16 cellular contexts compared by ENCODE assay signal in the genomic region with DNA sequence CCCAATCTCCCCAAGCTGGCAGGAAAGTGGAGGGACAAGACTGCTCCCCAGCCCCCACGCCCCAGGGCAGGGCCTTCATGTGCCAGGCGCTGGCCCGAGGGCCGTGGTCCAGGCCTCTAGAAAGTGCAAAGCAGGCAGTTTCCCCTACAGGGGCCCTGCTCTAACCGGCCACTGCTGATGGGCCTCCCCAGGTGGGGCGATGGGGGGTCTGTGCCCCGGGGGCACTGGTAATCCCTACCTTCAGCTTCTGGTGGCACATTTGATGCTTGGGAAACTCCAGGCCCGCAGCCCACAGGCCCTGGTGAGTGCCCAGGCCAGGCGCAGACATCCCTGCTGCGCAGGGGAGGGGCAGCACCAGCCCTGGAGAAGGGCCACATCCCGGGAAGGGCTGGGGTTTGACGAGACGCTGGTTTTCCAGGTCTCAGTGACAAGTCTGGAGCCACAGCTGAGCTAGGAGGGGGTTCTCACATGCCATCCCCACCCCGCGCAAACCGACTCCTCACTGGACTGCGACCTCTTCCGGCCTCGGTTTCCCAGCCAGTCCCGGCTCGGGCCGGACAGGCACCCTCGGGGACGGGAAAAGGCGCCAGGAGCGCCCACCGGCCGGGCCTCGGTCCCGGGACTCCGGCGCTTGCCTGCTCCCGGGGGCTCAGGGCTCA. TPM values are rescaled to one million over a fixed set of nuclear protein-coding genes. Genes with fewer than 3 reads are reported as not detected.
DNase-seq lines count a peak whose midpoint lies in the region; ATAC-seq and TF ChIP-seq lines count a peak whose summit lies in the region.
"Had no signal": no experiment of that assay in that cellular context is flagged by ENCODE, and none has a peak within 500 bp of the region (broad histone marks: within the 10 kb centered on the region; RNA-seq: fewer than 3 reads in every experiment).

No MANE protein-coding gene starts in this region.

- peak overlapping the region; percentile 46 for H3K4me3 ChIP-seq in A673 (ENCODE audit: low read depth, low read length, poor library complexity, severe bottlenecking)
- H3K4me3 ChIP-seq in iPS-18a (ENCODE audit: low read length): peak overlapping the region; percentile 39
- H3K4me3 ChIP-seq in rectal smooth muscle tissue (ENCODE audit: low read length): peak overlapping the region; percentile 19

- H3K27me3 ChIP-seq in A673 (replicated peaks; ENCODE audit: insufficient read depth, low read depth, low read length, poor library complexity) (peaks cover 34% of the 10 kb centered on the region), iPS-18a (ENCODE audit: control insufficient read depth, insufficient read depth, low read length) (peaks cover 73% of the 10 kb centered on the region), rectal smooth muscle tissue (ENCODE audit: control insufficient read depth, insufficient read depth, low read length) (peaks cover 21% of the 10 kb centered on the region)

- H3K4me1 Mint-ChIP-seq in WTC11: peaks cover 12% of the 10 kb centered on the region

- H3K27ac ChIP-seq in A673 (ENCODE audit: low read depth, low read length, poor library complexity, severe bottlenecking) (no peak overlapping the region), iPS-18a (ENCODE audit: low read length) (no peak overlapping the region), rectal smooth muscle tissue (ENCODE audit: low read depth, low read length) (no peak overlapping the region)

- H3K36me3 ChIP-seq in A673 (ENCODE audit: insufficient read depth, low read length, poor library complexity, severe bottlenecking) (no peaks in the 10 kb centered on the region), iPS-18a (ENCODE audit: control insufficient read depth, low read depth, low read length) (no peaks in the 10 kb centered on the region), rectal smooth muscle tissue (ENCODE audit: control insufficient read depth, insufficient read depth, low read length) (no peaks in the 10 kb centered on the region)

- H3K4me3 Mint-ChIP-seq in WTC11: peak overlapping the region; percentile 62

- no TSS peak for BruUV-seq in A673 (replicated peaks; lab: Mats Ljungman, UMichigan)

- H3K9me3 ChIP-seq in A673 (ENCODE audit: low read depth, low read length, poor library complexity, severe bottlenecking) (no peaks in the 10 kb centered on the region), iPS-18a (ENCODE audit: control insufficient read depth, low read depth, low read length) (no peaks in the 10 kb centered on the region)

- CTCF ChIA-PET in A673 (lab: Charles Lee): no interaction called here
- CTCF ChIA-PET in WTC11 (lab: Charles Lee): interaction anchor here (0.5 to 1.5 kb wide), 4 partner anchors 131 to 819 kb away, joined by 3 to 4 read pairs (median 4); no protein-coding TSS in a partner anchor

- POLR2A ChIA-PET in A673 (lab: Charles Lee; ENCODE audit: low non-redundant PET): no interaction called here
- POLR2A ChIA-PET in WTC11 (lab: Charles Lee): no interaction called here

- intact Hi-C loops in A673 (cut with micrococcal nuclease; ENCODE audit: unreplicated experiment): no loop called here

- ATAC-seq in WTC11: peak; percentile 28; the same call in 1 of the 2 replicates
- no peak for ATAC-seq in GM19467 (IDR thresholded peaks at IDR 0.05; ENCODE audit: unreplicated experiment)
- ATAC-seq in HG02642 (IDR thresholded peaks at IDR 0.05; ENCODE audit: poor library complexity, unreplicated experiment): no peak

- DNase-seq in A673 (ENCODE audit: low spot score): no peak
- peak; percentile 28 for DNase-seq in WTC11 (ENCODE audit: low spot score)
- no peak for DNase-seq in SKM-1 (lab: John Stamatoyannopoulos, UW; ENCODE audit: unreplicated experiment)
- DNase-seq in NCI-H2227 (lab: John Stamatoyannopoulos, UW; ENCODE audit: unreplicated experiment): no peak
- DNase-seq: anterior cingulate cortex; GDM1; NCI-H1436 treated with DMSO at 0.1 percent for 48 hours; stimulated activated CD8-positive, alpha-beta memory T cell treated with anti-CD3 and anti-CD28 coated beads, Interleukin-4, amount 100 ng/mL, for 48 hours had no signal

- H3K4me1 ChIP-seq in A673 (ENCODE audit: insufficient read depth, low read length, poor library complexity, severe bottlenecking) (no peaks in the 10 kb centered on the region), iPS-18a (ENCODE audit: control insufficient read depth, low read depth, low read length) (no peaks in the 10 kb centered on the region), rectal smooth muscle tissue (ENCODE audit: control insufficient read depth, insufficient read depth, low read length) (no peaks in the 10 kb centered on the region)

- H3K27ac Mint-ChIP-seq in WTC11: no peak overlapping the region

- H3K36me3 Mint-ChIP-seq in WTC11: no peaks in the 10 kb centered on the region

- H3K9ac ChIP-seq in iPS-18a (ENCODE audit: low read length) (no peak overlapping the region), rectal smooth muscle tissue (ENCODE audit: low read length) (no peak overlapping the region)

- TF ChIP-seq CTCF in A673 (conservative IDR thresholded peaks at IDR 0.05; ENCODE audit: low read depth, low read length) (no peak), WTC11 (IDR thresholded peaks at IDR 0.05) (no peak)

- H3K27me3 Mint-ChIP-seq in WTC11 (ENCODE audit: low read depth): peaks cover 52% of the 10 kb centered on the region

- H3K9me3 Mint-ChIP-seq in WTC11: no peaks in the 10 kb centered on the region

TF ChIP-seq in WTC11, 78 proteins besides CTCF, POLR2A, EP300 and RAD21:
- no peak for TF ChIP-seq ELF4 (CRISPR knock-in tag; IDR thresholded peaks at IDR 0.05; ENCODE audit: low read depth)
- TF ChIP-seq ZNF423 (CRISPR knock-in tag; IDR thresholded peaks at IDR 0.05): 0 out of 2 replicates have a peak, but pooled peaks have one; percentile 27
- no peak for TF ChIP-seq NR2C2 (CRISPR knock-in tag; IDR thresholded peaks at IDR 0.05)

RNA-seq across cellular contexts. Expression of gene DOC2B, which starts 1.6 kb away (rescaled TPM):
- 0.17 and 0.39 TPM in 2 replicates for total RNA-seq in A673 (2021)
- total RNA-seq in WTC11 (2021): 2.1 to 2.7 TPM (median 2.5 TPM) in 3 replicates
- total RNA-seq: fibroblast of lung, HT-29, OCI-LY7 had no signal

RNA-seq across cellular contexts. Expression of gene SCGB1C2, which starts 42.5 kb away (rescaled TPM):
- total RNA-seq in A673 (2021) (not detected in 2 replicates), WTC11 (2021) (not detected in 3 replicates)
- total RNA-seq: fibroblast of lung, HT-29, lung microvascular endothelial cell, OCI-LY7 had no signal
